ENCODE assay signal across 1 cellular context in the genomic region with DNA sequence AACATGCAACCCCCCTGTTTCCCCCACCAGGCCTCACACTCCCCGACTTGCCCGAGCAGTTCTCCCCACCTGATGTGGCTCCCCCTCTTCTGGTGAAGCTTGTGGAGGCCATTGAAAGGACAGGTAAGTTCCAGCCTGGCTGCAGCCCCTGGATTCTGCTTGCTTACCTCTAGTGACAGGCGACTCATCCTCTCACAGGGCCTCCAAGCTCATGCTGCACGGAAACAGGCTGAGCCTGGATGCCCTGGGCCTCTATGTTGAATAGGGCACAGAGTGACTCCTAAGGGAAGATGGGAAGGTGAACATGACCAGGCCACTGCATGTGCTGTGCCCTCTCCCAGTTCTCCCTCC.
TF ChIP-seq lines count a peak whose summit lies in the region.

No MANE protein-coding gene starts in this region.

TF ChIP-seq in HepG2, 621 proteins besides CTCF, POLR2A, EP300 and RAD21:
- TF ChIP-seq, protein P1, sequence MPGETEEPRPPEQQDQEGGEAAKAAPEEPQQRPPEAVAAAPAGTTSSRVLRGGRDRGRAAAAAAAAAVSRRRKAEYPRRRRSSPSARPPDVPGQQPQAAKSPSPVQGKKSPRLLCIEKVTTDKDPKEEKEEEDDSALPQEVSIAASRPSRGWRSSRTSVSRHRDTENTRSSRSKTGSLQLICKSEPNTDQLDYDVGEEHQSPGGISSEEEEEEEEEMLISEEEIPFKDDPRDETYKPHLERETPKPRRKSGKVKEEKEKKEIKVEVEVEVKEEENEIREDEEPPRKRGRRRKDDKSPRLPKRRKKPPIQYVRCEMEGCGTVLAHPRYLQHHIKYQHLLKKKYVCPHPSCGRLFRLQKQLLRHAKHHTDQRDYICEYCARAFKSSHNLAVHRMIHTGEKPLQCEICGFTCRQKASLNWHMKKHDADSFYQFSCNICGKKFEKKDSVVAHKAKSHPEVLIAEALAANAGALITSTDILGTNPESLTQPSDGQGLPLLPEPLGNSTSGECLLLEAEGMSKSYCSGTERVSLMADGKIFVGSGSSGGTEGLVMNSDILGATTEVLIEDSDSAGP (CRISPR knock-in tag; IDR thresholded peaks at IDR 0.05; ENCODE audit: borderline replicate concordance) = 0 out of 2 replicates have a peak, but pooled peaks have one; percentile 4
- TF ChIP-seq CHD2 (IDR thresholded peaks at IDR 0.05; ENCODE audit: low read depth, low read length) (no peak), ZMYM3 (CRISPR knock-in tag; IDR thresholded peaks at IDR 0.05) (peak; percentile 64; the same call in 1 of the 2 replicates), RBFOX2 (IDR thresholded peaks at IDR 0.05; ENCODE audit: low read depth, low read length) (0 out of 2 replicates have a peak, but pooled peaks have one; percentile 14), ZMAT3 (CRISPR knock-in tag; conservative IDR thresholded peaks at IDR 0.05) (no peak)
